Comparison of ENCODE assay signal across 9 cellular contexts in the genomic region with DNA sequence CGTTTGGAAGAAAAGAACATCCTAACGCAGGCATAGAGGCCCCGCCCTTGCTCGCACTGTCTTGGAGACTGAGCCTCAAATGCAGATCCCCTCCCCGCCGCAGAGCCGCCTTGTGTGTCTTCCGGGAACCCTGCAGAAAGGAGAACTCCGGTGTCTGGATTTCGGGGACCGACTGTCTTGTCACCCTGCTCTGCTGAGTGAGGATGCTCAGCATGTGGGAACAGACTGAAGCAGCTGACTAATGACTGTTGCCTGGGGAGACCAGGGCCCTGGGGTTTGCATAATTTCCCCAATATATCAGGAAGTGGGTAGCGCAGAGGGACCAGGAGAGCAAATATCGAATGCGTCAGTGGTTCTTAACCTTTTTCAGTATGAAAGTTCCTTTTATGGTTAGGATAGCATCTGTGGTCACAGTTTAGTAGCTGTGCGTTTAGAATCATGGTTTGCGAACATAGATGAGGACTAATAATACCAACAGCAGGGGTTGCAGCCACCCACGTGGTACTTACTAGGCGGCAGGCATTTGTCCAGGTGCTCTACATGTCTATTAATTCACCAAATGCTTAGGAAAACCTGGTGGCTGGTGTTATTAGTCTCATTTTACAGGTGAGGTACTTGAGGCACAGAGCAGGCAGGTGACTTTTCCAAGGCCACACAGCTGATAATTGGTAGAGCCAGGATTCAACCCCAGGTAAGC. TPM values are rescaled to one million over a fixed set of nuclear protein-coding genes. Genes with fewer than 3 reads are reported as not detected.
A peak's percentile ranks its signal among the peaks of the same experiment; 100 is the strongest.
DNase-seq lines count a peak whose midpoint lies in the region; ATAC-seq and TF ChIP-seq lines count a peak whose summit lies in the region.
"Had no signal": no experiment of that assay in that cellular context is flagged by ENCODE, and none has a peak within 500 bp of the region (broad histone marks: within the 10 kb centered on the region; RNA-seq: fewer than 3 reads in every experiment).

No MANE protein-coding gene starts in this region.

- H3K4me1 Mint-ChIP-seq in activated CD8-positive, alpha-beta T cell treated with anti-CD3 and anti-CD28 coated beads for 36 hours (ENCODE audit: low read depth), result peaks cover 38% of the 10 kb centered on the region

- CTCF ChIA-PET in activated CD8-positive, alpha-beta T cell treated with anti-CD3 and anti-CD28 coated beads for 36 hours (lab: Charles Lee), result interaction anchor here (1.8 kb wide), 1 partner anchor 13 kb away, joined by 5 read pairs; no protein-coding TSS in a partner anchor

- H3K9me3 Mint-ChIP-seq in activated CD8-positive, alpha-beta T cell treated with anti-CD3 and anti-CD28 coated beads for 36 hours, result peaks cover 8% of the 10 kb centered on the region

- DNase-seq in GM10266 (ENCODE audit: extremely low spot score) (peak; percentile 91), NCI-H82 treated with DMSO at 0.1 percent for 48 hours (lab: John Stamatoyannopoulos, UW; ENCODE audit: unreplicated experiment) (no peak), cortex of kidney (lab: John Stamatoyannopoulos, UW) (no peak), NCI-H1436 treated with DMSO at 0.1 percent for 48 hours (lab: John Stamatoyannopoulos, UW) (no peak)
- DNase-seq in activated CD8-positive, alpha-beta T cell treated with anti-CD3 and anti-CD28 coated beads for 36 hours, result peak; percentile 65
- DNase-seq in stimulated activated CD8-positive, alpha-beta memory T cell treated with anti-CD3 and anti-CD28 coated beads, Interleukin-12 subunit alpha, Interleukin-12 subunit beta, amount 100 ng/mL, for 4 hours (ENCODE audit: low read depth), result peak; percentile 25

- peaks cover 15% of the 10 kb centered on the region for H3K36me3 Mint-ChIP-seq in activated CD8-positive, alpha-beta T cell treated with anti-CD3 and anti-CD28 coated beads for 36 hours (ENCODE audit: low read depth)

- POLR2A ChIA-PET in activated CD8-positive, alpha-beta T cell treated with anti-CD3 and anti-CD28 coated beads for 36 hours (lab: Charles Lee), result interaction anchor here (0.6 to 1.4 kb wide), 4 partner anchors 10 to 240 kb away, joined by 3 to 4 read pairs (median 4); no protein-coding TSS in a partner anchor

- peak; percentile 73 for ATAC-seq in GM19463 (IDR thresholded peaks at IDR 0.05; ENCODE audit: unreplicated experiment)
- peak; percentile 78 for ATAC-seq in HG03432 (IDR thresholded peaks at IDR 0.05; ENCODE audit: unreplicated experiment)
- ATAC-seq in activated CD8-positive, alpha-beta T cell treated with anti-CD3 and anti-CD28 coated beads for 36 hours, result peak; percentile 83

- intact Hi-C loops in activated CD8-positive, alpha-beta T cell treated with anti-CD3 and anti-CD28 coated beads for 36 hours (cut with micrococcal nuclease), result no loop called here

- TF ChIP-seq CTCF in GM10266 (IDR thresholded peaks at IDR 0.05; ENCODE audit: control insufficient read depth, insufficient read depth, low read depth, missing control alignments), result no peak
- TF ChIP-seq CTCF in activated CD8-positive, alpha-beta T cell treated with anti-CD3 and anti-CD28 coated beads for 36 hours (IDR thresholded peaks at IDR 0.05), result no peak

- no peaks in the 10 kb centered on the region for H3K27me3 Mint-ChIP-seq in activated CD8-positive, alpha-beta T cell treated with anti-CD3 and anti-CD28 coated beads for 36 hours
- H3K27me3 Mint-ChIP-seq: stimulated activated naive CD8-positive, alpha-beta T cell treated with anti-CD3 and anti-CD28 coated beads, Interleukin-15, Interleukin-2, amounts not matched to agents 100 ng/mL and 50 ng/mL, for 24 hours had no signal

- H3K27ac Mint-ChIP-seq in activated CD8-positive, alpha-beta T cell treated with anti-CD3 and anti-CD28 coated beads for 36 hours, result no peak overlapping the region
- H3K27ac Mint-ChIP-seq: stimulated activated naive CD8-positive, alpha-beta T cell treated with anti-CD3 and anti-CD28 coated beads, Interleukin-15, Interleukin-2, amounts not matched to agents 100 ng/mL and 50 ng/mL, for 24 hours had no signal

- no peak overlapping the region for H3K4me3 Mint-ChIP-seq in activated CD8-positive, alpha-beta T cell treated with anti-CD3 and anti-CD28 coated beads for 36 hours
- H3K4me3 Mint-ChIP-seq: stimulated activated naive CD8-positive, alpha-beta T cell treated with anti-CD3 and anti-CD28 coated beads, Interleukin-15, Interleukin-2, amounts not matched to agents 100 ng/mL and 50 ng/mL, for 24 hours had no signal

RNA-seq across cellular contexts. Expression of gene GPR137B, which starts 14.3 kb away (rescaled TPM):
- total RNA-seq in activated CD8-positive, alpha-beta T cell treated with anti-CD3 and anti-CD28 coated beads for 36 hours, result 1 to 10 TPM; 7.2 to 8.1 TPM

Comparison
In these comparisons a context has a peak if more than half of its experiments do, and no peak if none do; other contexts are left out.
1. DNase-seq: peak in GM10266 (single experiment), activated CD8-positive, alpha-beta T cell treated with anti-CD3 and anti-CD28 coated beads for 36 hours (single experiment) and stimulated activated CD8-positive, alpha-beta memory T cell treated with anti-CD3 and anti-CD28 coated beads, Interleukin-12 subunit alpha, Interleukin-12 subunit beta, amount 100 ng/mL, for 4 hours (single experiment); none in NCI-H82 treated with DMSO at 0.1 percent for 48 hours (single experiment), cortex of kidney (single experiment) and NCI-H1436 treated with DMSO at 0.1 percent for 48 hours (single experiment).
2. Peak in every context shown above with its lines, with median percentiles within 50 percentile points of each other: ATAC-seq.